Comparison of ENCODE assay signal across 15 cellular contexts in genomic region chr19:17113127-17113785, GRCh38. TPM values are rescaled to one million over a fixed set of nuclear protein-coding genes. Genes with fewer than 3 reads are reported as not detected.
DNase-seq lines count a peak whose midpoint lies in the region; ATAC-seq and TF ChIP-seq lines count a peak whose summit lies in the region.
"Had no signal": no experiment of that assay in that cellular context is flagged by ENCODE, and none has a peak within 500 bp of the region (broad histone marks: within the 10 kb centered on the region; RNA-seq: fewer than 3 reads in every experiment).

No MANE protein-coding gene starts in this region.

- no peak for TF ChIP-seq CTCF in A673 (conservative IDR thresholded peaks at IDR 0.05; ENCODE audit: low read depth, low read length)
- TF ChIP-seq CTCF in CD8-positive, alpha-beta T cell (IDR thresholded peaks at IDR 0.05): no peak

- H3K27me3 ChIP-seq in A673 (replicated peaks; ENCODE audit: insufficient read depth, low read depth, low read length, poor library complexity): no peaks in the 10 kb centered on the region
- H3K27me3 ChIP-seq in CD8-positive, alpha-beta T cell (ENCODE audit: insufficient read depth, low read length): no peaks in the 10 kb centered on the region
- no peaks in the 10 kb centered on the region for H3K27me3 ChIP-seq in duodenal mucosa (ENCODE audit: control insufficient read depth in 1 of 2, insufficient read depth in 2 of 2, low read length in 2 of 2)

- H3K4me3 ChIP-seq in A673 (ENCODE audit: low read depth, low read length, poor library complexity, severe bottlenecking): no peak overlapping the region
- H3K4me3 ChIP-seq in CD8-positive, alpha-beta T cell (ENCODE audit: low read depth, low read length): no peak overlapping the region
- no peak overlapping the region for H3K4me3 ChIP-seq in duodenal mucosa (ENCODE audit: low read depth in 1 of 2, low read length in 2 of 2)
- H3K4me3 ChIP-seq: GM12878 had no signal

- H3K9me3 Mint-ChIP-seq in CD8-positive, alpha-beta T cell: no peaks in the 10 kb centered on the region
- H3K9me3 Mint-ChIP-seq in natural killer cell treated with Interleukin-12 subunit alpha and Interleukin-12 subunit beta and Interleukin-15 and Interleukin-18, amount 100 ng/mL, for 72 hours: no peaks in the 10 kb centered on the region

- H3K4me3 Mint-ChIP-seq in CD8-positive, alpha-beta T cell: no peak overlapping the region
- peak overlapping the region; percentile 5 for H3K4me3 Mint-ChIP-seq in natural killer cell treated with Interleukin-12 subunit alpha and Interleukin-12 subunit beta and Interleukin-15 and Interleukin-18, amount 100 ng/mL, for 72 hours

- no peak for ATAC-seq in CD8-positive, alpha-beta T cell
- ATAC-seq in natural killer cell treated with Interleukin-12 subunit alpha and Interleukin-12 subunit beta and Interleukin-15 and Interleukin-18, amount 100 ng/mL, for 72 hours: peak in 1 of 2 donors; percentile 56
- ATAC-seq in GM18909 (IDR thresholded peaks at IDR 0.05; ENCODE audit: poor library complexity, unreplicated experiment) (no peak), HG03280 (IDR thresholded peaks at IDR 0.05; ENCODE audit: unreplicated experiment) (no peak), HG03469 (IDR thresholded peaks at IDR 0.05; ENCODE audit: unreplicated experiment) (no peak), HG03565 (IDR thresholded peaks at IDR 0.05; ENCODE audit: unreplicated experiment) (no peak)
- ATAC-seq: GM12878 had no signal

- BruUV-seq in A673 (replicated peaks; lab: Mats Ljungman, UMichigan): no TSS peak

- peaks cover 22% of the 10 kb centered on the region for H3K4me1 ChIP-seq in A673 (ENCODE audit: insufficient read depth, low read length, poor library complexity, severe bottlenecking)
- H3K4me1 ChIP-seq in CD8-positive, alpha-beta T cell (ENCODE audit: insufficient read depth, low read length): peaks cover 20% of the 10 kb centered on the region
- H3K4me1 ChIP-seq in duodenal mucosa (ENCODE audit: control insufficient read depth in 1 of 2, insufficient read depth in 2 of 2, low read length in 2 of 2): peaks cover 13 to 34% of the 10 kb centered on the region in 2 donors

- intact Hi-C loops in A673 (cut with micrococcal nuclease; ENCODE audit: unreplicated experiment): no loop called here
- intact Hi-C loops in CD8-positive, alpha-beta T cell (cut with DNase I, micrococcal nuclease): no loop called here

- H3K36me3 ChIP-seq in A673 (ENCODE audit: insufficient read depth, low read length, poor library complexity, severe bottlenecking) (peaks cover 3% of the 10 kb centered on the region), duodenal mucosa (ENCODE audit: control insufficient read depth in 1 of 2, insufficient read depth in 2 of 2, low read length in 2 of 2) (peaks cover 5 to 9% of the 10 kb centered on the region in 2 donors)
- H3K36me3 ChIP-seq in CD8-positive, alpha-beta T cell (ENCODE audit: insufficient read depth, low read length): peaks cover 4% of the 10 kb centered on the region

- peaks cover 58% of the 10 kb centered on the region for H3K36me3 Mint-ChIP-seq in CD8-positive, alpha-beta T cell
- H3K36me3 Mint-ChIP-seq in natural killer cell treated with Interleukin-12 subunit alpha and Interleukin-12 subunit beta and Interleukin-15 and Interleukin-18, amount 100 ng/mL, for 72 hours: peaks cover 6% of the 10 kb centered on the region

- no peak overlapping the region for H3K9ac ChIP-seq in duodenal mucosa (ENCODE audit: low read depth in 1 of 2, low read length in 2 of 2)

- peak overlapping the region; percentile 57 for H3K27ac ChIP-seq in A673 (ENCODE audit: low read depth, low read length, poor library complexity, severe bottlenecking)
- H3K27ac ChIP-seq in CD8-positive, alpha-beta T cell (ENCODE audit: low read depth, low read length): no peak overlapping the region
- H3K27ac ChIP-seq in duodenal mucosa (ENCODE audit: low read depth, low read length): peak overlapping the region; percentile 49

- DNase-seq in A673 (ENCODE audit: low spot score): no peak
- DNase-seq in CD8-positive, alpha-beta T cell: no peak
- DNase-seq in natural killer cell treated with Interleukin-12 subunit alpha and Interleukin-12 subunit beta and Interleukin-15 and Interleukin-18, amount 100 ng/mL, for 72 hours (ENCODE audit: low spot score): no peak
- DNase-seq: cortex of kidney, EL, GOT3, NCI-H187 treated with DMSO at 0.1 percent for 48 hours, NCI-H69, T1000 had no signal

- peak overlapping the region; percentile 45 for H3K27ac Mint-ChIP-seq in CD8-positive, alpha-beta T cell
- peak overlapping the region; percentile 40 to 85 for H3K27ac Mint-ChIP-seq in natural killer cell treated with Interleukin-12 subunit alpha and Interleukin-12 subunit beta and Interleukin-15 and Interleukin-18, amount 100 ng/mL, for 72 hours

- H3K4me1 Mint-ChIP-seq in CD8-positive, alpha-beta T cell (ENCODE audit: low read depth): peaks cover 45% of the 10 kb centered on the region
- peaks cover 54 to 70% of the 10 kb centered on the region in 2 donors for H3K4me1 Mint-ChIP-seq in natural killer cell treated with Interleukin-12 subunit alpha and Interleukin-12 subunit beta and Interleukin-15 and Interleukin-18, amount 100 ng/mL, for 72 hours (ENCODE audit: low read depth in 2 of 2)

- no peaks in the 10 kb centered on the region for H3K27me3 Mint-ChIP-seq in CD8-positive, alpha-beta T cell (ENCODE audit: low read depth)
- no peaks in the 10 kb centered on the region for H3K27me3 Mint-ChIP-seq in natural killer cell treated with Interleukin-12 subunit alpha and Interleukin-12 subunit beta and Interleukin-15 and Interleukin-18, amount 100 ng/mL, for 72 hours

- H3K9me3 ChIP-seq in A673 (ENCODE audit: low read depth, low read length, poor library complexity, severe bottlenecking) (no peaks in the 10 kb centered on the region), duodenal mucosa (ENCODE audit: control insufficient read depth in 1 of 2, low read length in 2 of 2) (no peaks in the 10 kb centered on the region)
- H3K9me3 ChIP-seq in CD8-positive, alpha-beta T cell (ENCODE audit: low read length): no peaks in the 10 kb centered on the region

- CTCF ChIA-PET in A673 (lab: Charles Lee): no interaction called here
- CTCF ChIA-PET in CD8-positive, alpha-beta T cell (lab: Charles Lee): no interaction called here

- POLR2A ChIA-PET in A673 (lab: Charles Lee; ENCODE audit: low non-redundant PET): no interaction called here
- POLR2A ChIA-PET in CD8-positive, alpha-beta T cell (lab: Charles Lee): no interaction called here

RNA-seq across cellular contexts. Expression of gene MYO9B, which starts 37.7 kb away (rescaled TPM):
- total RNA-seq in A673 (2021): 85.2 and 85.4 TPM in 2 replicates
- total RNA-seq in CD8-positive, alpha-beta T cell: 100 to 1,000 TPM; 221 to 238 TPM
- total RNA-seq in natural killer cell treated with Interleukin-12 subunit alpha and Interleukin-12 subunit beta and Interleukin-15 and Interleukin-18, amount 100 ng/mL, for 72 hours: 100 to 1,000 TPM; 251 to 283 TPM

RNA-seq across cellular contexts. Expression of gene HAUS8, which starts 38.0 kb away (rescaled TPM):
- 66.4 and 68.1 TPM in 2 replicates for total RNA-seq in A673 (2021)
- 10 to 100 TPM; 29.3 to 33.9 TPM for total RNA-seq in CD8-positive, alpha-beta T cell
- 10 to 100 TPM; 25.6 to 46.1 TPM for total RNA-seq in natural killer cell treated with Interleukin-12 subunit alpha and Interleukin-12 subunit beta and Interleukin-15 and Interleukin-18, amount 100 ng/mL, for 72 hours
